ENCODE assay signal across 1 cellular context in genomic region chr14:24442240-24443052, GRCh38.
TF ChIP-seq lines count a peak whose summit lies in the region.

Gene SDR39U1 (minus strand): TSS chr14:24442776. CDS start chr14:24442769, 7 bp downstream.

TF ChIP-seq in HepG2, 621 proteins besides CTCF, POLR2A, EP300 and RAD21 (continued from another document and continues in another):
- peak; percentile 97 for TF ChIP-seq ZNF18 (CRISPR knock-in tag; IDR thresholded peaks at IDR 0.05; ENCODE audit: insufficient replicate concordance)
- TF ChIP-seq SIX4 (CRISPR knock-in tag; IDR thresholded peaks at IDR 0.05): no peak; the same call in none of the 2 replicates
- peak; percentile 96 for TF ChIP-seq ZNF781 (CRISPR knock-in tag; IDR thresholded peaks at IDR 0.05; ENCODE audit: borderline replicate concordance, not compliant biosample characterization)
- peak; percentile 97 for TF ChIP-seq GMEB2 (CRISPR knock-in tag; IDR thresholded peaks at IDR 0.05; ENCODE audit: low read depth)
- no peak; the same call in 1 of the 2 replicates for TF ChIP-seq STAT5B (CRISPR knock-in tag; IDR thresholded peaks at IDR 0.05)
- no peak for TF ChIP-seq SMARCE1 (IDR thresholded peaks at IDR 0.05; ENCODE audit: borderline replicate concordance)
- TF ChIP-seq ZNF589 (CRISPR knock-in tag; conservative IDR thresholded peaks at IDR 0.05): peak; percentile 97; the same call in 1 of the 2 replicates
- TF ChIP-seq ZBTB37 (CRISPR knock-in tag; IDR thresholded peaks at IDR 0.05): peak; percentile 93
- TF ChIP-seq JDP2 (CRISPR knock-in tag; IDR thresholded peaks at IDR 0.05; ENCODE audit: borderline replicate concordance): no peak
- TF ChIP-seq HMGXB4 (CRISPR knock-in tag; IDR thresholded peaks at IDR 0.05; ENCODE audit: borderline replicate concordance in 1 of 2, low read depth in 1 of 2): peak; percentile 82 to 94
- peak; percentile 83; the same call in 1 of the 2 replicates for TF ChIP-seq ZNF792 (CRISPR knock-in tag; IDR thresholded peaks at IDR 0.05)
- TF ChIP-seq ISX (CRISPR knock-in tag; conservative IDR thresholded peaks at IDR 0.05): 0 out of 2 replicates have a peak, but pooled peaks have one; percentile 63
- TF ChIP-seq CEBPB (IDR thresholded peaks at IDR 0.05; ENCODE audit: borderline replicate concordance, low read depth, low read length): peak; percentile 92
- TF ChIP-seq ATF2 (CRISPR knock-in tag; IDR thresholded peaks at IDR 0.05): peak; percentile 95
- TF ChIP-seq NR2C2 (CRISPR knock-in tag; IDR thresholded peaks at IDR 0.05; ENCODE audit: borderline replicate concordance): peak; percentile 100
- TF ChIP-seq SIN3A (IDR thresholded peaks at IDR 0.05; ENCODE audit: borderline replicate concordance, low read depth, low read length): peak; percentile 96
- TF ChIP-seq POLR2AphosphoS5 (IDR thresholded peaks at IDR 0.05; ENCODE audit: low read depth, low read length): peak; percentile 97
- TF ChIP-seq MEIS1 (CRISPR knock-in tag; IDR thresholded peaks at IDR 0.05; ENCODE audit: borderline replicate concordance): no peak; the same call in 1 of the 2 replicates
- peak; percentile 86; the same call in 1 of the 2 replicates for TF ChIP-seq ZNF766 (CRISPR knock-in tag; IDR thresholded peaks at IDR 0.05; ENCODE audit: borderline replicate concordance)
- 0 out of 2 replicates have a peak, but pooled peaks have one; percentile 23 for TF ChIP-seq PAF1 (CRISPR knock-in tag; IDR thresholded peaks at IDR 0.05)
- TF ChIP-seq ARNT (IDR thresholded peaks at IDR 0.05): no peak
- peak; percentile 46 for TF ChIP-seq SKI (IDR thresholded peaks at IDR 0.05; ENCODE audit: partially characterized antibody)
- peak; percentile 91 for TF ChIP-seq ZNF564 (CRISPR knock-in tag; IDR thresholded peaks at IDR 0.05)
- TF ChIP-seq ZNF558 (CRISPR knock-in tag; IDR thresholded peaks at IDR 0.05; ENCODE audit: borderline replicate concordance): peak; percentile 94
- TF ChIP-seq TARDBP (CRISPR knock-in tag; IDR thresholded peaks at IDR 0.05): peak; percentile 93
- peak; percentile 98 for TF ChIP-seq MTERF4 (CRISPR knock-in tag; IDR thresholded peaks at IDR 0.05)
- peak; percentile 14; the same call in 1 of the 2 replicates for TF ChIP-seq PAWR (CRISPR knock-in tag; IDR thresholded peaks at IDR 0.05; ENCODE audit: borderline replicate concordance)
- peak; percentile 91 for TF ChIP-seq ARHGAP35 (CRISPR knock-in tag; IDR thresholded peaks at IDR 0.05; ENCODE audit: borderline replicate concordance)
- TF ChIP-seq FOSL1 (CRISPR knock-in tag; IDR thresholded peaks at IDR 0.05; ENCODE audit: borderline replicate concordance): no peak
- peak; percentile 27 for TF ChIP-seq ZNF205 (CRISPR knock-in tag; IDR thresholded peaks at IDR 0.05)
- TF ChIP-seq ZNF460 (CRISPR knock-in tag; IDR thresholded peaks at IDR 0.05; ENCODE audit: borderline replicate concordance): no peak
- TF ChIP-seq ZNF687 (CRISPR knock-in tag; IDR thresholded peaks at IDR 0.05): peak; percentile 100
- TF ChIP-seq ZIK1 (CRISPR knock-in tag; IDR thresholded peaks at IDR 0.05; ENCODE audit: borderline replicate concordance, low read depth): peak; percentile 94
- peak; percentile 100 for TF ChIP-seq ZNF572 (CRISPR knock-in tag; IDR thresholded peaks at IDR 0.05)
- TF ChIP-seq ZNF563 (CRISPR knock-in tag; IDR thresholded peaks at IDR 0.05): peak; percentile 98
- peak; percentile 24; the same call in 1 of the 2 replicates for TF ChIP-seq FUBP1 (CRISPR knock-in tag; IDR thresholded peaks at IDR 0.05; ENCODE audit: borderline replicate concordance)
- TF ChIP-seq KAT2B (IDR thresholded peaks at IDR 0.05; ENCODE audit: borderline replicate concordance, low read depth, low read length): peak; percentile 22; the same call in 1 of the 2 replicates
- TF ChIP-seq HOXA9 (CRISPR knock-in tag; IDR thresholded peaks at IDR 0.05; ENCODE audit: borderline replicate concordance): no peak
- TF ChIP-seq MLXIP (CRISPR knock-in tag; IDR thresholded peaks at IDR 0.05; ENCODE audit: borderline replicate concordance): peak; percentile 94; the same call in 1 of the 2 replicates
- TF ChIP-seq ZMYM4 (CRISPR knock-in tag; IDR thresholded peaks at IDR 0.05): peak; percentile 92
- TF ChIP-seq KLF13 (CRISPR knock-in tag; IDR thresholded peaks at IDR 0.05): 0 out of 2 replicates have a peak, but pooled peaks have one; percentile 85
- peak; percentile 94 for TF ChIP-seq KLF12 (CRISPR knock-in tag; IDR thresholded peaks at IDR 0.05; ENCODE audit: borderline replicate concordance)
- TF ChIP-seq EED (CRISPR knock-in tag; IDR thresholded peaks at IDR 0.05): peak; percentile 91; the same call in 1 of the 2 replicates
